ENCODE assay signal across 9 cellular contexts in genomic region chr5:176818391-176819098, GRCh38.
DNase-seq lines count a peak whose midpoint lies in the region; ATAC-seq lines count a peak whose summit lies in the region.
"Had no signal": no experiment of that assay in that cellular context is flagged by ENCODE, and none has a peak within 500 bp of the region (broad histone marks: within the 10 kb centered on the region; RNA-seq: fewer than 3 reads in every experiment).

No MANE protein-coding gene starts in this region.

- H3K4me1 Mint-ChIP-seq in activated naive CD4-positive, alpha-beta T cell treated with anti-CD3 and anti-CD28 coated beads, Interleukin-2, amount 50 U/mL, for 24 hours: peaks cover 8% of the 10 kb centered on the region

- peak overlapping the region; percentile 77 for H3K4me3 Mint-ChIP-seq in activated naive CD4-positive, alpha-beta T cell treated with anti-CD3 and anti-CD28 coated beads, Interleukin-2, amount 50 U/mL, for 24 hours

- H3K27ac Mint-ChIP-seq in activated naive CD4-positive, alpha-beta T cell treated with anti-CD3 and anti-CD28 coated beads, Interleukin-2, amount 50 U/mL, for 24 hours: no peak overlapping the region

- H3K36me3 Mint-ChIP-seq in activated naive CD4-positive, alpha-beta T cell treated with anti-CD3 and anti-CD28 coated beads, Interleukin-2, amount 50 U/mL, for 24 hours: no peaks in the 10 kb centered on the region

- peaks cover 60% of the 10 kb centered on the region for H3K27me3 Mint-ChIP-seq in activated naive CD4-positive, alpha-beta T cell treated with anti-CD3 and anti-CD28 coated beads, Interleukin-2, amount 50 U/mL, for 24 hours

- peak; percentile 77 for ATAC-seq in HG03135 (IDR thresholded peaks at IDR 0.05; ENCODE audit: unreplicated experiment)
- ATAC-seq: right cardiac atrium had no signal

- H3K9me3 Mint-ChIP-seq in activated naive CD4-positive, alpha-beta T cell treated with anti-CD3 and anti-CD28 coated beads, Interleukin-2, amount 50 U/mL, for 24 hours: no peaks in the 10 kb centered on the region

- no peak for DNase-seq in activated naive CD4-positive, alpha-beta T cell treated with anti-CD3 and anti-CD28 coated beads, Interleukin-2, amount 50 U/mL, for 16 hours
- DNase-seq in central memory CD4-positive, alpha-beta T cell: peak; percentile 47
- DNase-seq in stimulated activated naive CD4-positive, alpha-beta T cell treated with Interleukin-2 at 50 U/mL for 16 hours (lab: John Stamatoyannopoulos, UW): peak; percentile 9
- DNase-seq in NCI-H524 treated with DMSO at 0.1 percent for 48 hours (lab: John Stamatoyannopoulos, UW): no peak
- no peak for DNase-seq in NCI-H345 (lab: John Stamatoyannopoulos, UW)
- no peak for DNase-seq in NCI-H146 treated with DMSO at 0.1 percent for 48 hours (lab: John Stamatoyannopoulos, UW; ENCODE audit: unreplicated experiment)

Comparison
In these comparisons a context has a peak if more than half of its experiments do, and no peak if none do; other contexts are left out.
1. DNase-seq: peak in central memory CD4-positive, alpha-beta T cell (single experiment) and stimulated activated naive CD4-positive, alpha-beta T cell treated with Interleukin-2 at 50 U/mL for 16 hours (single experiment); none in activated naive CD4-positive, alpha-beta T cell treated with anti-CD3 and anti-CD28 coated beads, Interleukin-2, amount 50 U/mL, for 16 hours (single experiment), NCI-H524 treated with DMSO at 0.1 percent for 48 hours (single experiment), NCI-H345 (single experiment) and NCI-H146 treated with DMSO at 0.1 percent for 48 hours (single experiment).